34 cellular contexts compared by ENCODE assay signal in the genomic region with DNA sequence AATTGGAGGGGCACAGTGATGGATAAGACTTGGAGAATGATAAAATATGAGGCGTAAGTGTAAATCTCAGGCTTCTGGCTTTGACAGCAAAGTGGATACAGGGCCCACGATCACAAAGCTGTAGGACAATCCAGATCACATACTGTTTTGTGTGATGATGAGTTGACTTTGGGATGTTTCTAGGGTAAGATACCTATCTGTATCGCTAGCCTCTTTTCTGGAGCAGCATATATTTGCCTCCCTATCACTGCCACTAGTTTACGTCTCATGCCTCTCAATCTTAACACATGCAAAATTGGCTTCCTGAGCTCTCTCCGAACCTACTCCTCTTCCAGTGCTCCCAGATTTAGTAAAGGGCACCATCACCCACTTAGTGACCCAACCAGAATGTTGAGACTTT.
"Had no signal": no experiment of that assay in that cellular context is flagged by ENCODE, and none has a peak within 500 bp of the region (broad histone marks: within the 10 kb centered on the region; RNA-seq: fewer than 3 reads in every experiment).

No MANE protein-coding gene starts in this region.

- FAIRE-seq: astrocyte, bronchial epithelial cell had no signal

- H3K36me3 ChIP-seq: adrenal gland, ascending aorta, brain microvascular endothelial cell, breast epithelium, cardiac muscle cell had no signal

- H3K4me3 ChIP-seq: adrenal gland, ascending aorta, body of pancreas, breast epithelium, cardiac muscle cell had no signal

- H3K27me3 ChIP-seq: adrenal gland, ascending aorta, body of pancreas, brain microvascular endothelial cell, breast epithelium, cardiac muscle cell had no signal

- H3K27ac ChIP-seq: adrenal gland, ascending aorta, body of pancreas, brain microvascular endothelial cell, breast epithelium, cardiac muscle cell had no signal

- ATAC-seq: activated naive CD4-positive, alpha-beta T cell treated with anti-CD3 and anti-CD28 coated beads, Interleukin-2, amount 50 U/mL, for 72 hours; activated naive CD8-positive, alpha-beta T cell treated with anti-CD3 and anti-CD28 coated beads, Interleukin-2, amount 50 U/mL, for 24 hours; activated T-cell treated with anti-CD3 and anti-CD28 coated beads, Interleukin-2, amount 50 U/mL, for 4 hours; activated T-cell treated with anti-CD3 and anti-CD28 coated beads, Interleukin-2, amount 50 U/mL, for 72 hours; activated T-helper 17 cell treated with anti-CD3 and anti-CD28 coated beads, Interleukin-2, amount 50 U/mL, for 72 hours; body of pancreas had no signal

- H3K4me1 ChIP-seq: adrenal gland, ascending aorta, body of pancreas, breast epithelium had no signal

- DNase-seq: activated effector memory CD4-positive, alpha-beta T cell treated with anti-CD3 and anti-CD28 coated beads, Interleukin-2, amount 50 U/mL, for 16 hours; activated effector memory CD4-positive, alpha-beta T cell treated with Interleukin-2 at 50 U/mL for 16 hours; activated gamma-delta T cell; activated gamma-delta T cell treated with Interleukin-2 at 50 U/mL for 16 hours; activated naive CD4-positive, alpha-beta T cell; activated naive CD4-positive, alpha-beta T cell treated with anti-CD3 and anti-CD28 coated beads for 36 hours; activated naive CD4-positive, alpha-beta T cell treated with anti-CD3 and anti-CD28 coated beads, Interleukin-2, amount 10 ng/mL, durations not matched to agents 7 days and 5 days; activated naive CD4-positive, alpha-beta T cell treated with anti-CD3 and anti-CD28 coated beads, Interleukin-2, amount 50 U/mL, for 16 hours; activated naive CD4-positive, alpha-beta T cell treated with Interleukin-2 at 50 U/mL for 16 hours; activated naive CD8-positive, alpha-beta T cell treated with anti-CD3 and anti-CD28 coated beads for 36 hours; activated naive CD8-positive, alpha-beta T cell treated with anti-CD3 and anti-CD28 coated beads, Interleukin-2, amount 10 ng/mL, durations not matched to agents 7 days and 5 days; activated naive CD8-positive, alpha-beta T cell treated with anti-CD3 and anti-CD28 coated beads, Interleukin-2, amount 50 U/mL, for 24 hours; activated T-cell treated with anti-CD3 and anti-CD28 coated beads, Interleukin-2, amount 50 U/mL, for 1 hour; activated T-cell treated with anti-CD3 and anti-CD28 coated beads, Interleukin-2, amount 50 U/mL, for 24 hours; activated T-cell treated with anti-CD3 and anti-CD28 coated beads, Interleukin-2, amount 50 U/mL, for 4 hours; activated T-cell treated with anti-CD3 and anti-CD28 coated beads, Interleukin-2, amount 50 U/mL, for 48 hours; activated T-cell treated with anti-CD3 and anti-CD28 coated beads, Interleukin-2, amount 50 U/mL, for 72 hours; adrenal gland; amniotic stem cell; amygdala; anterior cingulate cortex; aorta; body of pancreas; brain microvascular endothelial cell; caudate nucleus; central memory CD4-positive, alpha-beta T cell; cerebellar nuclear complex had no signal

- H3K9me3 ChIP-seq: adrenal gland, ascending aorta, body of pancreas, breast epithelium had no signal
